16 cellular contexts compared by ENCODE assay signal in the genomic region with DNA sequence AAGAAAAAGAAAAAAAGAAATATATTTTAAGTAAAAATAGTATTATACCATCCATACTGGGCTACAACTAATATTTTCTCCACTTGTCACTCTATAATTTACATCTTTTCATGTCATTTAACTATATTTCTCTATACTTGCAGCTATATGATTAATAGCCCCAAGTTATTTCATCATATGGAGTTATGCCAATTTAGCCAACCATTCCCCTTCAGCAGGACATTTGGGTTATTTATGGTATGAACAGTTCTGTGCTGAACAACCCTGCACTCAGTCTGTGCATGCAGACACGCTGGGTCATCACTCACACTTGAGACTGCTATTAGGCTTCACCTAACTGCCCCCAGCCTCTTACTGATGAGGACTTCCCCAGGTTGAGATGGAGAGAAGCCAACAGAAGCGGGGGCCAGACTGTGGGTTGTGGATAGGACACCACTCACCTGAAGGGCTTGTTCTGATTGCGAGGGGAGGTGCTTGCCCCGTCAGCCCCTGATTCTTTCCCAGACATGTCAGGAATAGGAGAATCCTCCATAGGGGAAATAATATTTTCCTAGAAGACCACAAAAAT.
"Had no signal": no experiment of that assay in that cellular context is flagged by ENCODE, and none has a peak within 500 bp of the region (broad histone marks: within the 10 kb centered on the region; RNA-seq: fewer than 3 reads in every experiment).

No MANE protein-coding gene starts in this region.

- H3K27me3 Mint-ChIP-seq: activated CD4-positive, alpha-beta T cell treated with anti-CD3 and anti-CD28 coated beads, Interleukin-2, amount 10 ng/mL, durations not matched to agents 24 days and 14 days; effector memory CD8-positive, alpha-beta T cell; stimulated activated memory B cell treated with anti-CD40 and anti-IgM and Interleukin-4, amounts not matched to agents 10 μg/mL and 1 μg/mL and 100 μg/mL, for 72 hours had no signal

- H3K27ac ChIP-seq: coronary artery, tibial artery had no signal

- DNase-seq: activated CD4-positive, alpha-beta T cell treated with anti-CD3 and anti-CD28 coated beads, Interleukin-2, amount 10 ng/mL, durations not matched to agents 24 days and 14 days; activated CD8-positive, alpha-beta memory T cell treated with anti-CD3 and anti-CD28 coated beads, Interleukin-2, amount 50 U/mL, for 48 hours; activated naive CD4-positive, alpha-beta T cell; amniotic stem cell; caudate nucleus; effector memory CD8-positive, alpha-beta T cell; midbrain; stimulated activated CD4-positive, alpha-beta T cell treated with anti-CD3 and anti-CD28 coated beads, Interleukin-12 subunit alpha, Interleukin-12 subunit beta, amount 100 ng/mL, for 4 hours; stimulated activated CD4-positive, alpha-beta T cell treated with anti-CD3 and anti-CD28 coated beads, Interleukin-2, amount 100 ng/mL, for 24 hours; tibial artery had no signal

- H3K27ac Mint-ChIP-seq: activated CD4-positive, alpha-beta T cell treated with anti-CD3 and anti-CD28 coated beads, Interleukin-2, amount 10 ng/mL, durations not matched to agents 24 days and 14 days; stimulated activated memory B cell treated with anti-CD40 and anti-IgM and Interleukin-4, amounts not matched to agents 10 μg/mL and 1 μg/mL and 100 μg/mL, for 72 hours; T-helper 1 cell treated with Interleukin-12 subunit alpha and Interleukin-12 subunit beta and Interleukin-4 antibody, amounts not matched to agents 30 μg/mL and 1 μg/mL, for 36 hours; WTC11 had no signal

- H3K4me1 Mint-ChIP-seq: WTC11 had no signal

- H3K9ac ChIP-seq: parathyroid adenoma had no signal

- H3K4me3 ChIP-seq: coronary artery, tibial artery had no signal

- H3K9me3 Mint-ChIP-seq: activated CD4-positive, alpha-beta T cell treated with anti-CD3 and anti-CD28 coated beads, Interleukin-2, amount 10 ng/mL, durations not matched to agents 24 days and 14 days; effector memory CD8-positive, alpha-beta T cell; stimulated activated memory B cell treated with anti-CD40 and anti-IgM and Interleukin-4, amounts not matched to agents 10 μg/mL and 1 μg/mL and 100 μg/mL, for 72 hours; T-helper 1 cell treated with Interleukin-12 subunit alpha and Interleukin-12 subunit beta and Interleukin-4 antibody, amounts not matched to agents 30 μg/mL and 1 μg/mL, for 36 hours; WTC11 had no signal

- H3K4me1 ChIP-seq: tibial artery had no signal

- H3K27me3 ChIP-seq: tibial artery had no signal

- H3K4me3 Mint-ChIP-seq: activated CD4-positive, alpha-beta T cell treated with anti-CD3 and anti-CD28 coated beads, Interleukin-2, amount 10 ng/mL, durations not matched to agents 24 days and 14 days; effector memory CD8-positive, alpha-beta T cell; stimulated activated memory B cell treated with anti-CD40 and anti-IgM and Interleukin-4, amounts not matched to agents 10 μg/mL and 1 μg/mL and 100 μg/mL, for 72 hours; T-helper 1 cell treated with Interleukin-12 subunit alpha and Interleukin-12 subunit beta and Interleukin-4 antibody, amounts not matched to agents 30 μg/mL and 1 μg/mL, for 36 hours; WTC11 had no signal

- ATAC-seq: effector memory CD8-positive, alpha-beta T cell; left lobe of liver; stimulated activated memory B cell treated with anti-CD40 and anti-IgM and Interleukin-4, amounts not matched to agents 10 μg/mL and 1 μg/mL and 100 μg/mL, for 72 hours; WTC11 had no signal

- H3K9me3 ChIP-seq: tibial artery had no signal
